ENCODE assay signal across 17 cellular contexts in genomic region chr18:79742076-79742475, GRCh38. TPM values are rescaled to one million over a fixed set of nuclear protein-coding genes. Genes with fewer than 3 reads are reported as not detected.
"Had no signal": no experiment of that assay in that cellular context is flagged by ENCODE, and none has a peak within 500 bp of the region (broad histone marks: within the 10 kb centered on the region; RNA-seq: fewer than 3 reads in every experiment).

No MANE protein-coding gene starts in this region.

- H3K27me3 Mint-ChIP-seq: naive thymus-derived CD4-positive, alpha-beta T cell; type B pancreatic cell had no signal

- H3K27ac Mint-ChIP-seq: type B pancreatic cell had no signal

- H3K4me3 Mint-ChIP-seq: naive thymus-derived CD4-positive, alpha-beta T cell; type B pancreatic cell had no signal

- DNase-seq: activated CD4-positive, alpha-beta T cell treated with anti-CD3 and anti-CD28 coated beads for 1 hour; activated CD4-positive, alpha-beta T cell treated with anti-CD3 and anti-CD28 coated beads, Interleukin-2, amount 50 U/mL, for 4 hours; activated gamma-delta T cell; activated T-cell treated with anti-CD3 and anti-CD28 coated beads for 4 hours; islet precursor cell; mammary epithelial cell; mucosa of descending colon; naive thymus-derived CD4-positive, alpha-beta T cell; stimulated activated naive CD4-positive, alpha-beta T cell; SW 1271; T-helper 9 cell had no signal

- H3K4me3 ChIP-seq: cardiac muscle cell, esophagus muscularis mucosa, left lung, mucosa of descending colon, pancreas had no signal

- H3K27ac ChIP-seq: cardiac muscle cell, esophagus muscularis mucosa, left lung, pancreas had no signal

- H3K9me3 ChIP-seq: esophagus muscularis mucosa, mucosa of descending colon, pancreas had no signal

- H3K27me3 ChIP-seq: cardiac muscle cell, esophagus muscularis mucosa, left lung, pancreas had no signal

- H3K36me3 ChIP-seq: pancreas had no signal

- H3K4me1 ChIP-seq: esophagus muscularis mucosa, left lung, pancreas had no signal

- ATAC-seq: left lung; mucosa of descending colon; naive thymus-derived CD4-positive, alpha-beta T cell; pancreas had no signal

- H3K9me3 Mint-ChIP-seq: type B pancreatic cell had no signal

RNA-seq across cellular contexts. Expression of gene KCNG2, which starts 55.7 kb away (rescaled TPM):
- total RNA-seq: cardiac muscle cell; naive thymus-derived CD4-positive, alpha-beta T cell; SK-MEL-5 had no signal
